Comparison of ENCODE assay signal across 6 cellular contexts in the genomic region with DNA sequence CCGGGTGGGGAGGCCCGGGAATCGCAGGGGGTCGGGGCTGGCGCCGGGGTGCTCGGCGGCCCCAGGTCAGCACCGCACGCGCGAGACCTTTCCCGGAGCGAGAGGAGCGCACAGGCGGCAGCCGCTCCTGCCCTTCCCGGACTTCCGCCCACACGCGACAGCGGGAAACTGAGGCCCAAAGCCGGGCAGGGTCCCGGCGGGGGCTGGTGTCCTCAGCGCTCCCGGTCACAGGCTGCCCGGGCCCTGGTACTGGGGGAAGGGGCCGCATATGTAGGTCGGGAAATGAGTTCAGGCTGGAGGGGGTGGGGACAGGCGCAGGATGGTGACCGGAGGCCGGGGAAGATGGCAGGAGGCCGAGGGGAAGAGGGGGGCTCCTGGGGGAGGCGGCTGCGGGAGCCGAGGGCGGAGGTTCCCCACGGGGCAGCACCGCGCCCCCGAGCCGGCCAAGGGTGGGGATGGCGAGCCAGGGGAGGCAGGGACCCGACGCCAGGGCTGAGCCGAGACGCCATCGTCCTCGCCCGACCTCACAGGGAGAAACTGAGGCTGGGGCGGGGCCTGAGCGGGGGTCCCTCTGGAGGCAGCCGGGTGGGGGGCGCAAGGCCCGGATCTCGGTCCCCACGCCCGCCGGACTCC. TPM values are rescaled to one million over a fixed set of nuclear protein-coding genes. Genes with fewer than 3 reads are reported as not detected.
DNase-seq lines count a peak whose midpoint lies in the region; ATAC-seq and TF ChIP-seq lines count a peak whose summit lies in the region.

No MANE protein-coding gene starts in this region.

- no peaks in the 10 kb centered on the region for H3K9me3 Mint-ChIP-seq in nephron
- H3K9me3 Mint-ChIP-seq in activated CD8-positive, alpha-beta memory T cell treated with anti-CD3 and anti-CD28 coated beads, Interleukin-2, amount 10 ng/mL, durations not matched to agents 7 days and 5 days (ENCODE audit: low read depth), result no peaks in the 10 kb centered on the region

- no peak for DNase-seq in astrocyte of the spinal cord (ENCODE audit: low read depth, low spot score)
- DNase-seq in activated CD8-positive, alpha-beta memory T cell treated with anti-CD3 and anti-CD28 coated beads, Interleukin-2, amount 10 ng/mL, durations not matched to agents 7 days and 5 days, result no peak

- TF ChIP-seq CTCF in GM12875 (IDR thresholded peaks at IDR 0.05; ENCODE audit: borderline replicate concordance, insufficient read depth, low read depth, low read length) (no peak), astrocyte of the spinal cord (IDR thresholded peaks at IDR 0.05; ENCODE audit: low read depth, low read length) (no peak), nephron (IDR thresholded peaks at IDR 0.05; ENCODE audit: unreplicated experiment in 3 of 3) (no peak)

- peak overlapping the region; percentile 41 for H3K4me3 ChIP-seq in GM12875 (ENCODE audit: low read depth, low read length)
- peak overlapping the region; percentile 66 for H3K4me3 ChIP-seq in astrocyte of the spinal cord (ENCODE audit: low read depth, low read length)

- in situ Hi-C loops in astrocyte of the spinal cord (cut with HindIII; ENCODE audit: low sequenced_read_pairs), result no loop called here

- H3K4me1 Mint-ChIP-seq in nephron, result peaks cover 22% of the 10 kb centered on the region
- H3K4me1 Mint-ChIP-seq in activated CD8-positive, alpha-beta memory T cell treated with anti-CD3 and anti-CD28 coated beads, Interleukin-2, amount 10 ng/mL, durations not matched to agents 7 days and 5 days, result peaks cover 16% of the 10 kb centered on the region

- CTCF ChIA-PET in activated CD8-positive, alpha-beta memory T cell treated with anti-CD3 and anti-CD28 coated beads, Interleukin-2, amount 10 ng/mL, durations not matched to agents 7 days and 5 days (lab: Charles Lee), result no interaction called here

- ATAC-seq in GM18868 (IDR thresholded peaks at IDR 0.05; ENCODE audit: unreplicated experiment), result no peak
- no peak for ATAC-seq in GM18511 (IDR thresholded peaks at IDR 0.05; ENCODE audit: unreplicated experiment)
- ATAC-seq in activated CD8-positive, alpha-beta memory T cell treated with anti-CD3 and anti-CD28 coated beads, Interleukin-2, amount 10 ng/mL, durations not matched to agents 7 days and 5 days, result no peak

- H3K4me3 Mint-ChIP-seq in nephron, result peak overlapping the region; percentile 48 to 78 (median 61)
- no peak overlapping the region for H3K4me3 Mint-ChIP-seq in activated CD8-positive, alpha-beta memory T cell treated with anti-CD3 and anti-CD28 coated beads, Interleukin-2, amount 10 ng/mL, durations not matched to agents 7 days and 5 days

- H3K27me3 Mint-ChIP-seq in nephron (ENCODE audit: low read depth), result no peaks in the 10 kb centered on the region
- peaks cover 16% of the 10 kb centered on the region for H3K27me3 Mint-ChIP-seq in activated CD8-positive, alpha-beta memory T cell treated with anti-CD3 and anti-CD28 coated beads, Interleukin-2, amount 10 ng/mL, durations not matched to agents 7 days and 5 days

- no peaks in the 10 kb centered on the region for H3K36me3 Mint-ChIP-seq in nephron (ENCODE audit: low read depth)
- H3K36me3 Mint-ChIP-seq in activated CD8-positive, alpha-beta memory T cell treated with anti-CD3 and anti-CD28 coated beads, Interleukin-2, amount 10 ng/mL, durations not matched to agents 7 days and 5 days, result no peaks in the 10 kb centered on the region

- no peak overlapping the region for H3K27ac Mint-ChIP-seq in nephron
- H3K27ac Mint-ChIP-seq in activated CD8-positive, alpha-beta memory T cell treated with anti-CD3 and anti-CD28 coated beads, Interleukin-2, amount 10 ng/mL, durations not matched to agents 7 days and 5 days, result no peak overlapping the region

RNA-seq across cellular contexts. Expression of gene CBARP, which starts 0.7 kb away (rescaled TPM):
- under 1 TPM; 0.29 to 0.52 TPM for total RNA-seq in activated CD8-positive, alpha-beta memory T cell treated with anti-CD3 and anti-CD28 coated beads, Interleukin-2, amount 10 ng/mL, durations not matched to agents 7 days and 5 days

RNA-seq across cellular contexts. Expression of gene ATP5F1D, which starts 4.4 kb away (rescaled TPM):
- 100 to 1,000 TPM; 190 to 221 TPM for total RNA-seq in activated CD8-positive, alpha-beta memory T cell treated with anti-CD3 and anti-CD28 coated beads, Interleukin-2, amount 10 ng/mL, durations not matched to agents 7 days and 5 days

RNA-seq across cellular contexts. Expression of gene MIDN, which starts 11.2 kb away (rescaled TPM):
- 10 to 100 TPM; 73.3 to 88.6 TPM for total RNA-seq in activated CD8-positive, alpha-beta memory T cell treated with anti-CD3 and anti-CD28 coated beads, Interleukin-2, amount 10 ng/mL, durations not matched to agents 7 days and 5 days

RNA-seq across cellular contexts. Expression of gene STK11, which starts 31.6 kb away (rescaled TPM):
- total RNA-seq in activated CD8-positive, alpha-beta memory T cell treated with anti-CD3 and anti-CD28 coated beads, Interleukin-2, amount 10 ng/mL, durations not matched to agents 7 days and 5 days, result 10 to 100 TPM; 76.7 to 80.5 TPM

RNA-seq across cellular contexts. Expression of gene CIRBP, which starts 32.0 kb away (rescaled TPM):
- total RNA-seq in activated CD8-positive, alpha-beta memory T cell treated with anti-CD3 and anti-CD28 coated beads, Interleukin-2, amount 10 ng/mL, durations not matched to agents 7 days and 5 days, result 100 to 1,000 TPM; 189 to 210 TPM
